ENCODE assay signal across 8 cellular contexts in the genomic region with DNA sequence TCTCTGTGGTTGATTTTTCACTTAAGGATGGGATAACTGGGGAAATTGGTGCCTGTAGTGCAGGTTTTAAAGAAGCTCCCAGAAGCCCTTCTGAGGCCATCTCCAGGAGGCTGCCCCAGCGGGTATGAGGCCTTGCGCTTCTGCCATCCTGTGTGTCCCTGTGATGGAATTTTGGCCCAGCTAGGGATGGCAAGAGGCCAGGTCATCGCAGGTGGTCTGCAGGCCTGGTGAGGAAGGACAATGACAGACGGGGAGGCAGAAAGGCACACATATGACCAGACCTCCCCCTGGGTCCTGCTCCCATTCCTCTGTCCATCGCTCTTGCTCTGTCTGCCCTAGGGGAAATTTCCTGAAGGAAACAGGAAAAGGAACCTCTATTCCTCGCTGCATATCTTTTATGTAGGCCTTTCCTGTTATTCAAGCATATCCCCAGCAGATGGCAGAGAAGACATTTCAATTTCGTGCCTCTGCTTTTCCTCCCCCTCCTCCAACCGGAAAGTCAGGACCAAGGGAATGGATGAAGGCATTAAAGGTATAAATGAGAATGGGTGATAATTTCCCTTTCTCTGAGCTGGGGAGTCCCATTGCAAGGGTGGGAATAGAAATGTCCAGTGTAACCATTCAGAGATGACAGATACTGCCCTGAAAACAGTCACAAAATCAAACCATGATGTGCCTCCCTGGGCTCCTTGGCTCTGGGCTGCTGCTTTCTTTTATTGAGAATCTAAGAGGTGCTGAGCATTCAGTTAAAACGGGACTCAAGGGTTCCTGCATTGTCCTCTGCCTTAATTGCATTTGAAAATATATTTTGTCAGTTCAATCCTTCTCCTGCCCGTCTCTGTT. TPM values are rescaled to one million over a fixed set of nuclear protein-coding genes. Genes with fewer than 3 reads are reported as not detected.
DNase-seq lines count a peak whose midpoint lies in the region; ATAC-seq and TF ChIP-seq lines count a peak whose summit lies in the region.

No MANE protein-coding gene starts in this region.

- no peak overlapping the region for H3K27ac Mint-ChIP-seq in osteocyte (ENCODE audit: unreplicated experiment)

- TF ChIP-seq CTCF in C4-2B (conservative IDR thresholded peaks at IDR 0.05): peak; percentile 76
- peak; percentile 35 for TF ChIP-seq CTCF in foreskin fibroblast (IDR thresholded peaks at IDR 0.05; ENCODE audit: low read depth, low read length)
- peak; percentile 72 for TF ChIP-seq CTCF in osteocyte (IDR thresholded peaks at IDR 0.05)

- H3K4me3 Mint-ChIP-seq in osteocyte (ENCODE audit: unreplicated experiment): no peak overlapping the region

- H3K27me3 Mint-ChIP-seq in osteocyte (ENCODE audit: unreplicated experiment): peaks cover 52% of the 10 kb centered on the region

- no peak overlapping the region for H3K4me3 ChIP-seq in foreskin fibroblast (ENCODE audit: low read depth in 1 of 2, low read length in 2 of 2)

- ATAC-seq in GM19023 (IDR thresholded peaks at IDR 0.05; ENCODE audit: unreplicated experiment): no peak
- ATAC-seq in HG03280 (IDR thresholded peaks at IDR 0.05; ENCODE audit: unreplicated experiment): no peak

- in situ Hi-C loops in SK-MEL-5 (cut with HindIII; ENCODE audit: low pct_unique_long_range_greater_than_20kb, low sequenced_read_pairs): no loop called here

- DNase-seq in H4 (ENCODE audit: low spot score) (peak; percentile 56), SK-MEL-5 (ENCODE audit: low read depth, low spot score) (peak; percentile 70), foreskin fibroblast (peak in 1 of 2 donors; percentile 74), osteocyte (ENCODE audit: extremely low spot score, unreplicated experiment) (no peak), NCI-H187 (lab: John Stamatoyannopoulos, UW) (no peak)

- H3K27ac ChIP-seq in C4-2B: no peak overlapping the region

- H3K36me3 Mint-ChIP-seq in osteocyte (ENCODE audit: unreplicated experiment): no peaks in the 10 kb centered on the region

- H3K4me1 Mint-ChIP-seq in osteocyte (ENCODE audit: unreplicated experiment): no peaks in the 10 kb centered on the region

- no peaks in the 10 kb centered on the region for H3K9me3 Mint-ChIP-seq in osteocyte (ENCODE audit: unreplicated experiment)

RNA-seq across cellular contexts. Expression of gene HLA-F, which starts 17.6 kb away (rescaled TPM):
- 17.5 and 20.3 TPM in 2 replicates for total RNA-seq in H4 (2014; rRNA removed; shearing (Covaris generic))
- 28.0 and 30.4 TPM in 2 replicates for total RNA-seq in SK-MEL-5 (2014; rRNA removed; shearing (Covaris generic))
- polyA plus RNA-seq in SK-MEL-5 (2015; cell fraction: cytosol; rRNA removed): 28.4 and 31.7 TPM in 2 replicates
- polyA plus RNA-seq in SK-MEL-5 (2015; cell fraction: nucleus; rRNA removed): 111 and 143 TPM in 2 replicates
- 11.4 and 12.5 TPM in 2 replicates for total RNA-seq in osteocyte

RNA-seq across cellular contexts. Expression of gene ZFP57, which starts 24.7 kb away (rescaled TPM):
- not detected in 2 replicates for total RNA-seq in H4 (2014; rRNA removed; shearing (Covaris generic))
- total RNA-seq in SK-MEL-5 (2014; rRNA removed; shearing (Covaris generic)): not detected in 2 replicates
- polyA plus RNA-seq in SK-MEL-5 (2015; cell fraction: cytosol; rRNA removed): not detected in 2 replicates
- not detected in 2 replicates for polyA plus RNA-seq in SK-MEL-5 (2015; cell fraction: nucleus; rRNA removed)
- not detected in 2 replicates for total RNA-seq in osteocyte

RNA-seq across cellular contexts. Expression of gene MOG, which starts 48.7 kb away (rescaled TPM):
- total RNA-seq in H4 (2014; rRNA removed; shearing (Covaris generic)): not detected in 2 replicates
- total RNA-seq in SK-MEL-5 (2014; rRNA removed; shearing (Covaris generic)): not detected in 2 replicates
- 0.12 TPM in 1 of 2 replicates, not detected in the other for polyA plus RNA-seq in SK-MEL-5 (2015; cell fraction: cytosol; rRNA removed)
- polyA plus RNA-seq in SK-MEL-5 (2015; cell fraction: nucleus; rRNA removed): not detected in 2 replicates
- total RNA-seq in osteocyte: not detected in 2 replicates

Comparison
In these comparisons a context has a peak if more than half of its experiments do, and no peak if none do; other contexts are left out.
1. DNase-seq: peak in H4 (single experiment) and SK-MEL-5 (single experiment); none in osteocyte (single experiment) and NCI-H187 (0 of 2).
2. Peak in every context shown above with its lines, with median percentiles within 50 percentile points of each other: CTCF ChIP-seq.